In the genomic region with DNA sequence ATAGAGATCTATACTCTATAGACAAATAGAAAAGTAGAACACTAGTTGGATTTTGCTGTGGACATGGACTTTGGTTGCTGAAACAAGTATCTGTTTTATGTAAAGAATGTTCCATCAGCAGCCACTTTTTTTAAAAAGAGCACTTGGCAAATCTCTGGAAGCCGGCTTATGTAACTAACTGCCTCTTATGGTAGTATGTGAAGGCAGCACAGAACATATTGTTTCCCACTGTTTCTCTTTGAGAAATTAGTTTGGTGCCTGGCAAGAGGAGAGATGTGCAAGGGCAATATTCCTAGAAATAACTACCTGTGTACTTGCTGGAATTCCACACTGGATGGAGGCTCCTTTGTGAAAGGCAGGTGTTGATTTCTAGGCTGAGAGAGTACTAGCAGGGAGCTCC, we compare ENCODE assay signal across 1 cellular context.
TF ChIP-seq lines count a peak whose summit lies in the region.

No MANE protein-coding gene starts in this region.

TF ChIP-seq in GM12878, 131 proteins besides CTCF, POLR2A, EP300 and RAD21:
- TF ChIP-seq, protein P1, sequence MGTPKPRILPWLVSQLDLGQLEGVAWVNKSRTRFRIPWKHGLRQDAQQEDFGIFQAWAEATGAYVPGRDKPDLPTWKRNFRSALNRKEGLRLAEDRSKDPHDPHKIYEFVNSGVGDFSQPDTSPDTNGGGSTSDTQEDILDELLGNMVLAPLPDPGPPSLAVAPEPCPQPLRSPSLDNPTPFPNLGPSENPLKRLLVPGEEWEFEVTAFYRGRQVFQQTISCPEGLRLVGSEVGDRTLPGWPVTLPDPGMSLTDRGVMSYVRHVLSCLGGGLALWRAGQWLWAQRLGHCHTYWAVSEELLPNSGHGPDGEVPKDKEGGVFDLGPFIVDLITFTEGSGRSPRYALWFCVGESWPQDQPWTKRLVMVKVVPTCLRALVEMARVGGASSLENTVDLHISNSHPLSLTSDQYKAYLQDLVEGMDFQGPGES (IDR thresholded peaks at IDR 0.05), result no peak
- TF ChIP-seq NBN (IDR thresholded peaks at IDR 0.05) (no peak), FOS (IDR thresholded peaks at IDR 0.05; ENCODE audit: borderline replicate concordance, extremely low read depth, insufficient read length) (no peak), CBFB (IDR thresholded peaks at IDR 0.05; ENCODE audit: low read depth) (no peak), NFXL1 (IDR thresholded peaks at IDR 0.05; ENCODE audit: borderline replicate concordance) (no peak), RELA (IDR thresholded peaks at IDR 0.05; ENCODE audit: borderline replicate concordance, partially characterized antibody) (no peak), STAT1 (conservative IDR thresholded peaks at IDR 0.05) (no peak), ETV6 (conservative IDR thresholded peaks at IDR 0.05 in 1 of 2, IDR thresholded peaks at IDR 0.05 in 1 of 2; ENCODE audit: borderline replicate concordance in 1 of 2, low read depth in 1 of 2) (no peak), ZZZ3 (IDR thresholded peaks at IDR 0.05; ENCODE audit: control insufficient read depth, insufficient read length, low read depth) (no peak), YBX1 (IDR thresholded peaks at IDR 0.05) (no peak), KAT2A (conservative IDR thresholded peaks at IDR 0.05; ENCODE audit: control insufficient read depth, low read depth, low read length) (no peak), ATF7 (IDR thresholded peaks at IDR 0.05; ENCODE audit: low read depth) (no peak), NFYA (IDR thresholded peaks at IDR 0.05; ENCODE audit: borderline replicate concordance, low read depth, low read length) (no peak), LARP7 (IDR thresholded peaks at IDR 0.05) (no peak)
- TF ChIP-seq, protein P2, sequence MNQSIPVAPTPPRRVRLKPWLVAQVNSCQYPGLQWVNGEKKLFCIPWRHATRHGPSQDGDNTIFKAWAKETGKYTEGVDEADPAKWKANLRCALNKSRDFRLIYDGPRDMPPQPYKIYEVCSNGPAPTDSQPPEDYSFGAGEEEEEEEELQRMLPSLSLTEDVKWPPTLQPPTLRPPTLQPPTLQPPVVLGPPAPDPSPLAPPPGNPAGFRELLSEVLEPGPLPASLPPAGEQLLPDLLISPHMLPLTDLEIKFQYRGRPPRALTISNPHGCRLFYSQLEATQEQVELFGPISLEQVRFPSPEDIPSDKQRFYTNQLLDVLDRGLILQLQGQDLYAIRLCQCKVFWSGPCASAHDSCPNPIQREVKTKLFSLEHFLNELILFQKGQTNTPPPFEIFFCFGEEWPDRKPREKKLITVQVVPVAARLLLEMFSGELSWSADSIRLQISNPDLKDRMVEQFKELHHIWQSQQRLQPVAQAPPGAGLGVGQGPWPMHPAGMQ (IDR thresholded peaks at IDR 0.05; ENCODE audit: borderline replicate concordance), result no peak
- TF ChIP-seq, protein P3, sequence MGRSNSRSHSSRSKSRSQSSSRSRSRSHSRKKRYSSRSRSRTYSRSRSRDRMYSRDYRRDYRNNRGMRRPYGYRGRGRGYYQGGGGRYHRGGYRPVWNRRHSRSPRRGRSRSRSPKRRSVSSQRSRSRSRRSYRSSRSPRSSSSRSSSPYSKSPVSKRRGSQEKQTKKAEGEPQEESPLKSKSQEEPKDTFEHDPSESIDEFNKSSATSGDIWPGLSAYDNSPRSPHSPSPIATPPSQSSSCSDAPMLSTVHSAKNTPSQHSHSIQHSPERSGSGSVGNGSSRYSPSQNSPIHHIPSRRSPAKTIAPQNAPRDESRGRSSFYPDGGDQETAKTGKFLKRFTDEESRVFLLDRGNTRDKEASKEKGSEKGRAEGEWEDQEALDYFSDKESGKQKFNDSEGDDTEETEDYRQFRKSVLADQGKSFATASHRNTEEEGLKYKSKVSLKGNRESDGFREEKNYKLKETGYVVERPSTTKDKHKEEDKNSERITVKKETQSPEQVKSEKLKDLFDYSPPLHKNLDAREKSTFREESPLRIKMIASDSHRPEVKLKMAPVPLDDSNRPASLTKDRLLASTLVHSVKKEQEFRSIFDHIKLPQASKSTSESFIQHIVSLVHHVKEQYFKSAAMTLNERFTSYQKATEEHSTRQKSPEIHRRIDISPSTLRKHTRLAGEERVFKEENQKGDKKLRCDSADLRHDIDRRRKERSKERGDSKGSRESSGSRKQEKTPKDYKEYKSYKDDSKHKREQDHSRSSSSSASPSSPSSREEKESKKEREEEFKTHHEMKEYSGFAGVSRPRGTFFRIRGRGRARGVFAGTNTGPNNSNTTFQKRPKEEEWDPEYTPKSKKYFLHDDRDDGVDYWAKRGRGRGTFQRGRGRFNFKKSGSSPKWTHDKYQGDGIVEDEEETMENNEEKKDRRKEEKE (IDR thresholded peaks at IDR 0.05), result no peak
- TF ChIP-seq, protein P4, sequence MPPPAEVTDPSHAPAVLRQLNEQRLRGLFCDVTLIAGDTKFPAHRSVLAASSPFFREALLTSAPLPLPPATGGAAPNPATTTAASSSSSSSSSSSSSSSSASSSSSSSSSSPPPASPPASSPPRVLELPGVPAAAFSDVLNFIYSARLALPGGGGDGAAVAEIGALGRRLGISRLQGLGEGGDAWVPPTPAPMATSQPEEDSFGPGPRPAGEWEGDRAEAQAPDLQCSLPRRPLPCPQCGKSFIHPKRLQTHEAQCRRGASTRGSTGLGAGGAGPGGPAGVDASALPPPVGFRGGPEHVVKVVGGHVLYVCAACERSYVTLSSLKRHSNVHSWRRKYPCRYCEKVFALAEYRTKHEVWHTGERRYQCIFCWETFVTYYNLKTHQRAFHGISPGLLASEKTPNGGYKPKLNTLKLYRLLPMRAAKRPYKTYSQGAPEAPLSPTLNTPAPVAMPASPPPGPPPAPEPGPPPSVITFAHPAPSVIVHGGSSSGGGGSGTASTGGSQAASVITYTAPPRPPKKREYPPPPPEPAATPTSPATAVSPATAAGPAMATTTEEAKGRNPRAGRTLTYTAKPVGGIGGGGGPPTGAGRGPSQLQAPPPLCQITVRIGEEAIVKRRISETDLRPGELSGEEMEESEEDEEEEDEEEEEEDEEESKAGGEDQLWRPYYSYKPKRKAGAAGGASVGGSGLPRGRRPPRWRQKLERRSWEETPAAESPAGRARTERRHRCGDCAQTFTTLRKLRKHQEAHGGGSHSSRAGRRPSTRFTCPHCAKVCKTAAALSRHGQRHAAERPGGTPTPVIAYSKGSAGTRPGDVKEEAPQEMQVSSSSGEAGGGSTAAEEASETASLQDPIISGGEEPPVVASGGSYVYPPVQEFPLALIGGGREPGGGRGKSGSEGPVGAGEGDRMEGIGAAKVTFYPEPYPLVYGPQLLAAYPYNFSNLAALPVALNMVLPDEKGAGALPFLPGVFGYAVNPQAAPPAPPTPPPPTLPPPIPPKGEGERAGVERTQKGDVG (CRISPR knock-in tag; IDR thresholded peaks at IDR 0.05), result no peak
- TF ChIP-seq, protein P5, sequence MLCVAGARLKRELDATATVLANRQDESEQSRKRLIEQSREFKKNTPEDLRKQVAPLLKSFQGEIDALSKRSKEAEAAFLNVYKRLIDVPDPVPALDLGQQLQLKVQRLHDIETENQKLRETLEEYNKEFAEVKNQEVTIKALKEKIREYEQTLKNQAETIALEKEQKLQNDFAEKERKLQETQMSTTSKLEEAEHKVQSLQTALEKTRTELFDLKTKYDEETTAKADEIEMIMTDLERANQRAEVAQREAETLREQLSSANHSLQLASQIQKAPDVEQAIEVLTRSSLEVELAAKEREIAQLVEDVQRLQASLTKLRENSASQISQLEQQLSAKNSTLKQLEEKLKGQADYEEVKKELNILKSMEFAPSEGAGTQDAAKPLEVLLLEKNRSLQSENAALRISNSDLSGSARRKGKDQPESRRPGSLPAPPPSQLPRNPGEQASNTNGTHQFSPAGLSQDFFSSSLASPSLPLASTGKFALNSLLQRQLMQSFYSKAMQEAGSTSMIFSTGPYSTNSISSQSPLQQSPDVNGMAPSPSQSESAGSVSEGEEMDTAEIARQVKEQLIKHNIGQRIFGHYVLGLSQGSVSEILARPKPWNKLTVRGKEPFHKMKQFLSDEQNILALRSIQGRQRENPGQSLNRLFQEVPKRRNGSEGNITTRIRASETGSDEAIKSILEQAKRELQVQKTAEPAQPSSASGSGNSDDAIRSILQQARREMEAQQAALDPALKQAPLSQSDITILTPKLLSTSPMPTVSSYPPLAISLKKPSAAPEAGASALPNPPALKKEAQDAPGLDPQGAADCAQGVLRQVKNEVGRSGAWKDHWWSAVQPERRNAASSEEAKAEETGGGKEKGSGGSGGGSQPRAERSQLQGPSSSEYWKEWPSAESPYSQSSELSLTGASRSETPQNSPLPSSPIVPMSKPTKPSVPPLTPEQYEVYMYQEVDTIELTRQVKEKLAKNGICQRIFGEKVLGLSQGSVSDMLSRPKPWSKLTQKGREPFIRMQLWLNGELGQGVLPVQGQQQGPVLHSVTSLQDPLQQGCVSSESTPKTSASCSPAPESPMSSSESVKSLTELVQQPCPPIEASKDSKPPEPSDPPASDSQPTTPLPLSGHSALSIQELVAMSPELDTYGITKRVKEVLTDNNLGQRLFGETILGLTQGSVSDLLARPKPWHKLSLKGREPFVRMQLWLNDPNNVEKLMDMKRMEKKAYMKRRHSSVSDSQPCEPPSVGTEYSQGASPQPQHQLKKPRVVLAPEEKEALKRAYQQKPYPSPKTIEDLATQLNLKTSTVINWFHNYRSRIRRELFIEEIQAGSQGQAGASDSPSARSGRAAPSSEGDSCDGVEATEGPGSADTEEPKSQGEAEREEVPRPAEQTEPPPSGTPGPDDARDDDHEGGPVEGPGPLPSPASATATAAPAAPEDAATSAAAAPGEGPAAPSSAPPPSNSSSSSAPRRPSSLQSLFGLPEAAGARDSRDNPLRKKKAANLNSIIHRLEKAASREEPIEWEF (IDR thresholded peaks at IDR 0.05; ENCODE audit: insufficient replicate concordance, low read depth, low read length), result no peak
